8 cellular contexts compared by ENCODE assay signal in the genomic region with DNA sequence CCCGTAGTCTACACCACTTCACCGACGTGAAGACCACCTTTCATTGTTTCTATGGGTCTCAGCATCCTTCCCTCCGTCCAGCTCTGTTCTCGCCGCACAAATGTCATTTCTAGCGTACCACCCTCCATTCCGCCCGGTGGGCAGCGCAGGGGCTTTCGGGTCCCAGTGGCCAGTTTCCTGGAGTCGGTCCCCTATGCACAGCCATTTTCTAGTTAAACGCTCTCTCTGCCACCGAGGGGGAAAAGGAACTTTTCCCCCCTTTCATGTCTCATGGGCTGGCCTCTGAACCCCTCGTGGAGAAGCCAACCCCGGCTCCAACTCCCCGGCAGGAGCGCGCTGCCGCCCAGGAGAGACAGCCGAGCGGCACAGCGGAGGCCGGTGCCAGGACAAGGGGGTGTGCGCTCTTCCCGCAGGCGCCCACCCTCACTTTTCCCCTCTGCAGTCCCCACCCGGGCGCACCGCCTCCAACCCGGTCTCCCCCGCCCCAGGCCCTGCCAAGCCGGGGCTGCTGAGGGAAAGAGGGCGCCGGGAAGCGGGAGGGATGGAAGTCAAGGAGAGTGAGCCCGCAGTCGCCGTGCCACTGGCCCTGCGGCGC. TPM values are rescaled to one million over a fixed set of nuclear protein-coding genes. Genes with fewer than 3 reads are reported as not detected.
DNase-seq lines count a peak whose midpoint lies in the region; ATAC-seq and TF ChIP-seq lines count a peak whose summit lies in the region.

No MANE protein-coding gene starts in this region.

- H3K27me3 Mint-ChIP-seq in memory B cell: peaks cover 15% of the 10 kb centered on the region

- TF ChIP-seq EP300 in upper lobe of left lung (IDR thresholded peaks at IDR 0.05): no peak

- WGBS in upper lobe of left lung, 2 donors: 1 to 2% methylated on average over 26 to 28 of the region's 41 CpGs

- no peaks in the 10 kb centered on the region for H3K9me2 ChIP-seq in DOHH2 (replicated peaks; ENCODE audit: control insufficient read depth, low read length)

- peaks cover 5% of the 10 kb centered on the region; the same call in 1 of the 2 replicates for H3F3A ChIP-seq in DOHH2 (ENCODE audit: control insufficient read depth, insufficient read depth)

- H3K4me2 ChIP-seq in DOHH2 (ENCODE audit: low read length): peak overlapping the region; percentile 83

- no peaks in the 10 kb centered on the region for H3K36me3 Mint-ChIP-seq in memory B cell

- H4K20me1 ChIP-seq in DOHH2 (ENCODE audit: control insufficient read depth, insufficient read depth, low read depth, low read length): no peaks in the 10 kb centered on the region

- H3K36me3 ChIP-seq in DOHH2 (ENCODE audit: control insufficient read depth, low read length): peaks cover 4% of the 10 kb centered on the region; the same call in 1 of the 2 replicates
- H3K36me3 ChIP-seq in upper lobe of left lung: no peaks in the 10 kb centered on the region

- TF ChIP-seq POLR2A in upper lobe of left lung (IDR thresholded peaks at IDR 0.05): no peak

- ATAC-seq in GM21526 (IDR thresholded peaks at IDR 0.05; ENCODE audit: low FRiP score, unreplicated experiment) (peak; percentile 17), memory B cell (ENCODE audit: low read depth) (no peak), upper lobe of left lung (ENCODE audit: low FRiP score in 2 of 2) (peak in 1 of 2 donors; percentile 47)

- H3K27ac Mint-ChIP-seq in memory B cell: no peak overlapping the region

- H3K27ac ChIP-seq in DOHH2 (ENCODE audit: low read depth, low read length) (peak overlapping the region; percentile 45), upper lobe of left lung (peak overlapping the region; percentile 78 to 91 (median 86))

- peak overlapping the region; percentile 75 for H3K4me3 Mint-ChIP-seq in memory B cell

- DNase-seq in LoVo (ENCODE audit: low spot score): peak; percentile 8
- DNase-seq in central memory CD4-positive, alpha-beta T cell: peak; percentile 1
- peak in 1 of 2 donors; percentile 15 for DNase-seq in memory B cell (ENCODE audit: low spot score in 2 of 2)
- DNase-seq in upper lobe of left lung: no peak
- no peak for DNase-seq in T1000 (lab: John Stamatoyannopoulos, UW)
- no peak for DNase-seq in OCI-M1 (lab: John Stamatoyannopoulos, UW)

- H3K9me3 ChIP-seq in DOHH2 (ENCODE audit: control insufficient read depth, insufficient read depth, low read length): no peaks in the 10 kb centered on the region
- H3K9me3 ChIP-seq in upper lobe of left lung: no peaks in the 10 kb centered on the region

- H3K4me1 ChIP-seq in DOHH2 (ENCODE audit: control insufficient read depth, low read length) (peaks cover 38% of the 10 kb centered on the region), upper lobe of left lung (peaks cover 8 to 49% (median 17%) of the 10 kb centered on the region in 4 donors)

- no peak for TF ChIP-seq CTCF in DOHH2 (IDR thresholded peaks at IDR 0.05; ENCODE audit: low read depth, low read length, poor library complexity, severe bottlenecking)
- TF ChIP-seq CTCF in upper lobe of left lung (IDR thresholded peaks at IDR 0.05): no peak

- H3K4me1 Mint-ChIP-seq in memory B cell: peaks cover 15% of the 10 kb centered on the region

- H3K9me3 Mint-ChIP-seq in memory B cell: no peaks in the 10 kb centered on the region

- H3K4me3 ChIP-seq in DOHH2 (ENCODE audit: low read length) (peak overlapping the region; percentile 81), upper lobe of left lung (peak overlapping the region; percentile 66 to 91 (median 80))

- peaks cover 65% of the 10 kb centered on the region for H3K79me2 ChIP-seq in DOHH2 (ENCODE audit: control insufficient read depth, low read length)

- H3K27me3 ChIP-seq in DOHH2 (ENCODE audit: control insufficient read depth, low read length): no peaks in the 10 kb centered on the region
- peaks cover 0 to 4% (median 0%) of the 10 kb centered on the region in 4 donors for H3K27me3 ChIP-seq in upper lobe of left lung

RNA-seq across cellular contexts. Expression of a gene that starts 0.7 kb away (rescaled TPM):
- 100 to 1,000 TPM in 4 of 6 donors, 10 to 100 TPM in 2; 69.5 to 168 (median 102) TPM for total RNA-seq in upper lobe of left lung

RNA-seq across cellular contexts. Expression of a gene that starts 43.1 kb away (rescaled TPM):
- total RNA-seq in upper lobe of left lung: 10 to 100 TPM in 1 of 6 donors, 1 to 10 TPM in 5; 2.4 to 10.8 (median 7.3) TPM

Comparison
In these comparisons a context has a peak if more than half of its experiments do, and no peak if none do; other contexts are left out.
1. DNase-seq: peak in LoVo (single experiment) and central memory CD4-positive, alpha-beta T cell (single experiment); none in upper lobe of left lung (0 of 2), T1000 (single experiment) and OCI-M1 (single experiment).